In genomic region chr12:89345830-89346740, GRCh38 we compare ENCODE assay signal across 8 cellular contexts. TPM values are rescaled to one million over a fixed set of nuclear protein-coding genes. Genes with fewer than 3 reads are reported as not detected.
A peak's percentile ranks its signal among the peaks of the same experiment; 100 is the strongest.
DNase-seq lines count a peak whose midpoint lies in the region; ATAC-seq and TF ChIP-seq lines count a peak whose summit lies in the region.

No MANE protein-coding gene starts in this region.

- peak overlapping the region in 3 of 4 donors; percentile 11 to 48 (median 36) for H3K27ac ChIP-seq in gastrocnemius medialis
- H3K27ac ChIP-seq in vagina: no peak overlapping the region

- H3K4me1 ChIP-seq in gastrocnemius medialis (peaks cover 5 to 8% of the 10 kb centered on the region in 2 donors), vagina (peaks cover 31% of the 10 kb centered on the region)

- H3K4me1 Mint-ChIP-seq in activated naive CD8-positive, alpha-beta T cell treated with anti-CD3 and anti-CD28 coated beads for 36 hours: peaks cover 49% of the 10 kb centered on the region

- in situ Hi-C loops in gastrocnemius medialis (cut with MboI; ENCODE audit: low sequenced_read_pairs in 4 of 4): no loop called here

- TF ChIP-seq CTCF in gastrocnemius medialis (IDR thresholded peaks at IDR 0.05 in 4 of 5, conservative IDR thresholded peaks at IDR 0.05 in 1 of 5) (no peak), vagina (IDR thresholded peaks at IDR 0.05) (no peak)

- H3K36me3 Mint-ChIP-seq in activated naive CD8-positive, alpha-beta T cell treated with anti-CD3 and anti-CD28 coated beads for 36 hours: peaks cover 30% of the 10 kb centered on the region

- TF ChIP-seq POLR2A in gastrocnemius medialis (IDR thresholded peaks at IDR 0.05): no peak
- TF ChIP-seq POLR2A in vagina (IDR thresholded peaks at IDR 0.05): no peak

- H3K27ac Mint-ChIP-seq in activated naive CD8-positive, alpha-beta T cell treated with anti-CD3 and anti-CD28 coated beads for 36 hours: peak overlapping the region; percentile 42

- H3K4me3 ChIP-seq in gastrocnemius medialis (peak overlapping the region in 1 of 4 donors; percentile 18), vagina (no peak overlapping the region)

- peaks cover 34% of the 10 kb centered on the region for H3K27me3 Mint-ChIP-seq in activated naive CD8-positive, alpha-beta T cell treated with anti-CD3 and anti-CD28 coated beads for 36 hours

- DNase-seq in EH (ENCODE audit: low read depth) (peak; percentile 64), NCI-H748 (lab: John Stamatoyannopoulos, UW; ENCODE audit: unreplicated experiment) (peak; percentile 99), left ventricle myocardium superior (peak; percentile 56), gastrocnemius medialis (peak; percentile 42 to 48), vagina (ENCODE audit: extremely low spot score in 2 of 2) (no peak)
- DNase-seq in activated naive CD8-positive, alpha-beta T cell treated with anti-CD3 and anti-CD28 coated beads for 36 hours: peak; percentile 38

- ATAC-seq in GM21367 (IDR thresholded peaks at IDR 0.05; ENCODE audit: unreplicated experiment): peak; percentile 99
- ATAC-seq in HG03521 (IDR thresholded peaks at IDR 0.05; ENCODE audit: unreplicated experiment): peak; percentile 96
- ATAC-seq in left ventricle myocardium superior: peak; percentile 68
- ATAC-seq in gastrocnemius medialis: peak; percentile 42 to 66

- H3K36me3 ChIP-seq in gastrocnemius medialis: no peaks in the 10 kb centered on the region
- H3K36me3 ChIP-seq in vagina: peaks cover 0 to 9% of the 10 kb centered on the region in 2 donors

- H3K4me3 Mint-ChIP-seq in activated naive CD8-positive, alpha-beta T cell treated with anti-CD3 and anti-CD28 coated beads for 36 hours: peak overlapping the region; percentile 67

- intact Hi-C loops in left ventricle myocardium superior (cut with micrococcal nuclease) (no loop called here), gastrocnemius medialis (cut with DNase I; ENCODE audit: low total_unique reads) (no loop called here), vagina (cut with DNase I) (no loop called here)

- no peaks in the 10 kb centered on the region for H3K9me3 Mint-ChIP-seq in activated naive CD8-positive, alpha-beta T cell treated with anti-CD3 and anti-CD28 coated beads for 36 hours

- H3K9me3 ChIP-seq in gastrocnemius medialis: no peaks in the 10 kb centered on the region
- no peaks in the 10 kb centered on the region for H3K9me3 ChIP-seq in vagina

- peaks cover 28 to 34% (median 29%) of the 10 kb centered on the region in 3 donors for H3K27me3 ChIP-seq in gastrocnemius medialis
- no peaks in the 10 kb centered on the region for H3K27me3 ChIP-seq in vagina

RNA-seq across cellular contexts. Expression of gene DUSP6, which starts 6.2 kb away (rescaled TPM):
- 10 to 100 TPM; 15.3 to 15.6 TPM for total RNA-seq in activated naive CD8-positive, alpha-beta T cell treated with anti-CD3 and anti-CD28 coated beads for 36 hours
- total RNA-seq in left ventricle myocardium superior: 23.0 TPM
- 10 to 100 TPM in 3 of 4 donors, 1 to 10 TPM in 1; 4.2 to 23.8 (median 12.1) TPM for total RNA-seq in gastrocnemius medialis
- total RNA-seq in vagina: 51.1 TPM

Comparison
In these comparisons a context has a peak if more than half of its experiments do, and no peak if none do; other contexts are left out.
1. DNase-seq: peak in EH (single experiment), NCI-H748 (single experiment), activated naive CD8-positive, alpha-beta T cell treated with anti-CD3 and anti-CD28 coated beads for 36 hours (single experiment), left ventricle myocardium superior (single experiment) and gastrocnemius medialis (2 of 2); none in vagina (0 of 2).
2. Peak in every context shown above with its lines, with median percentiles within 50 percentile points of each other: ATAC-seq.